27 cellular contexts compared by ENCODE assay signal in genomic region chr21:25555492-25555891, GRCh38.
"Had no signal": no experiment of that assay in that cellular context is flagged by ENCODE, and none has a peak within 500 bp of the region (broad histone marks: within the 10 kb centered on the region; RNA-seq: fewer than 3 reads in every experiment).

No MANE protein-coding gene starts in this region.

- H3K9me3 Mint-ChIP-seq: nephron progenitor cell had no signal

- H3K4me1 Mint-ChIP-seq: nephron progenitor cell had no signal

- H3K27me3 Mint-ChIP-seq: activated CD8-positive, alpha-beta memory T cell treated with anti-CD3 and anti-CD28 coated beads, Interleukin-2, amount 10 ng/mL, durations not matched to agents 7 days and 5 days; activated naive CD8-positive, alpha-beta T cell treated with anti-CD3 and anti-CD28 coated beads, Interleukin-2, amount 10 ng/mL, durations not matched to agents 7 days and 5 days had no signal

- DNase-seq: activated CD4-positive, alpha-beta T cell treated with anti-CD3 and anti-CD28 coated beads for 1 hour; activated CD4-positive, alpha-beta T cell treated with anti-CD3 and anti-CD28 coated beads, Interleukin-2, amount 50 U/mL, for 4 hours; activated CD8-positive, alpha-beta memory T cell treated with anti-CD3 and anti-CD28 coated beads, Interleukin-2, amount 10 ng/mL, durations not matched to agents 7 days and 5 days; activated effector memory CD4-positive, alpha-beta T cell treated with Interleukin-2 at 50 U/mL for 16 hours; activated naive CD8-positive, alpha-beta T cell treated with anti-CD3 and anti-CD28 coated beads, Interleukin-2, amount 10 ng/mL, durations not matched to agents 7 days and 5 days; amniotic stem cell; caudate nucleus; head of caudate nucleus; hippocampal formation; left cardiac atrium; left ventricle myocardium superior; mucosa of descending colon; nephron progenitor cell; ovary; right lobe of liver; SIG-M5; SK-N-SH; stimulated activated CD4-positive, alpha-beta T cell treated with anti-CD3 and anti-CD28 coated beads, Interleukin-2, amount 100 ng/mL, for 48 hours; SW 1271; T1000; tibial artery; upper lobe of right lung; WERI-Rb-1 had no signal

- FAIRE-seq: endothelial cell of umbilical vein, keratinocyte had no signal

- H3K4me3 Mint-ChIP-seq: activated CD8-positive, alpha-beta memory T cell treated with anti-CD3 and anti-CD28 coated beads, Interleukin-2, amount 10 ng/mL, durations not matched to agents 7 days and 5 days; activated naive CD8-positive, alpha-beta T cell treated with anti-CD3 and anti-CD28 coated beads, Interleukin-2, amount 10 ng/mL, durations not matched to agents 7 days and 5 days; nephron progenitor cell; T-helper 1 cell treated with Interleukin-12 subunit alpha and Interleukin-12 subunit beta and Interleukin-4 antibody, amounts not matched to agents 30 μg/mL and 1 μg/mL, for 36 hours had no signal

- H3K27ac Mint-ChIP-seq: activated CD8-positive, alpha-beta memory T cell treated with anti-CD3 and anti-CD28 coated beads, Interleukin-2, amount 10 ng/mL, durations not matched to agents 7 days and 5 days; activated naive CD8-positive, alpha-beta T cell treated with anti-CD3 and anti-CD28 coated beads, Interleukin-2, amount 10 ng/mL, durations not matched to agents 7 days and 5 days; nephron progenitor cell; progenitor cell of endocrine pancreas; T-helper 1 cell treated with Interleukin-12 subunit alpha and Interleukin-12 subunit beta and Interleukin-4 antibody, amounts not matched to agents 30 μg/mL and 1 μg/mL, for 36 hours had no signal

- ATAC-seq: activated CD8-positive, alpha-beta memory T cell treated with anti-CD3 and anti-CD28 coated beads, Interleukin-2, amount 10 ng/mL, durations not matched to agents 7 days and 5 days; left cardiac atrium; left ventricle myocardium superior; mucosa of descending colon; right lobe of liver; upper lobe of right lung had no signal
